In genomic region chr14:30559638-30560071, GRCh38 we compare ENCODE assay signal across 8 cellular contexts. TPM values are rescaled to one million over a fixed set of nuclear protein-coding genes. Genes with fewer than 3 reads are reported as not detected.
A peak's percentile ranks its signal among the peaks of the same experiment; 100 is the strongest.
DNase-seq lines count a peak whose midpoint lies in the region; ATAC-seq and TF ChIP-seq lines count a peak whose summit lies in the region.

No MANE protein-coding gene starts in this region.

- no peaks in the 10 kb centered on the region for H3K36me3 ChIP-seq in mucosa of descending colon (ENCODE audit: low read depth)

- H3K4me3 ChIP-seq in mucosa of descending colon = peak overlapping the region; percentile 78

- DNase-seq in stimulated activated CD4-positive, alpha-beta T cell treated with anti-CD3 and anti-CD28 coated beads, Interleukin-15, amount 100 ng/mL, for 24 hours = peak; percentile 11
- DNase-seq in stimulated activated CD4-positive, alpha-beta T cell treated with anti-CD3 and anti-CD28 coated beads, Interleukin-2, amount 100 ng/mL, for 24 hours = no peak
- DNase-seq in RKO (ENCODE audit: low spot score) = peak; percentile 40
- no peak for DNase-seq in effector memory CD8-positive, alpha-beta T cell
- DNase-seq in mucosa of descending colon = peak in 1 of 3 donors; percentile 19
- DNase-seq in NCI-H2196 (lab: John Stamatoyannopoulos, UW; ENCODE audit: unreplicated experiment) = no peak

- no peak for TF ChIP-seq CTCF in mucosa of descending colon (IDR thresholded peaks at IDR 0.05)

- peaks cover 23 to 43% of the 10 kb centered on the region in 2 donors for H3K4me1 Mint-ChIP-seq in effector memory CD8-positive, alpha-beta T cell (ENCODE audit: low read depth in 2 of 2)

- H3K36me3 Mint-ChIP-seq in effector memory CD8-positive, alpha-beta T cell (ENCODE audit: insufficient read depth) = peaks cover 13% of the 10 kb centered on the region

- H3K27ac Mint-ChIP-seq in effector memory CD8-positive, alpha-beta T cell = peak overlapping the region; percentile 97 to 99

- ATAC-seq in HG03442 (IDR thresholded peaks at IDR 0.05; ENCODE audit: unreplicated experiment) (peak; percentile 19), mucosa of descending colon (peak; percentile 26), HG03469 (IDR thresholded peaks at IDR 0.05; ENCODE audit: unreplicated experiment) (no peak)
- ATAC-seq in effector memory CD8-positive, alpha-beta T cell (replicated peaks) = peak; percentile 26

- peak overlapping the region; percentile 99 to 100 for H3K4me3 Mint-ChIP-seq in effector memory CD8-positive, alpha-beta T cell

- no peaks in the 10 kb centered on the region for H3K9me3 ChIP-seq in mucosa of descending colon

- no peaks in the 10 kb centered on the region for H3K9me3 Mint-ChIP-seq in effector memory CD8-positive, alpha-beta T cell

- intact Hi-C loops in mucosa of descending colon (cut with DNase I, micrococcal nuclease) = no loop called here

- H3K27me3 Mint-ChIP-seq in effector memory CD8-positive, alpha-beta T cell = no peaks in the 10 kb centered on the region

- peaks cover 6% of the 10 kb centered on the region for H3K4me1 ChIP-seq in mucosa of descending colon (ENCODE audit: low read depth)

RNA-seq across cellular contexts. Expression of gene G2E3, which starts 0.7 kb away (rescaled TPM):
- total RNA-seq in mucosa of descending colon = 10 to 100 TPM; 14.9 to 16.3 (median 15.1) TPM

Comparison
In these comparisons a context has a peak if more than half of its experiments do, and no peak if none do; other contexts are left out.
1. DNase-seq: peak in stimulated activated CD4-positive, alpha-beta T cell treated with anti-CD3 and anti-CD28 coated beads, Interleukin-15, amount 100 ng/mL, for 24 hours (single experiment) and RKO (single experiment); none in stimulated activated CD4-positive, alpha-beta T cell treated with anti-CD3 and anti-CD28 coated beads, Interleukin-2, amount 100 ng/mL, for 24 hours (0 of 2), effector memory CD8-positive, alpha-beta T cell (0 of 3) and NCI-H2196 (single experiment).